8 cellular contexts compared by ENCODE assay signal in the genomic region with DNA sequence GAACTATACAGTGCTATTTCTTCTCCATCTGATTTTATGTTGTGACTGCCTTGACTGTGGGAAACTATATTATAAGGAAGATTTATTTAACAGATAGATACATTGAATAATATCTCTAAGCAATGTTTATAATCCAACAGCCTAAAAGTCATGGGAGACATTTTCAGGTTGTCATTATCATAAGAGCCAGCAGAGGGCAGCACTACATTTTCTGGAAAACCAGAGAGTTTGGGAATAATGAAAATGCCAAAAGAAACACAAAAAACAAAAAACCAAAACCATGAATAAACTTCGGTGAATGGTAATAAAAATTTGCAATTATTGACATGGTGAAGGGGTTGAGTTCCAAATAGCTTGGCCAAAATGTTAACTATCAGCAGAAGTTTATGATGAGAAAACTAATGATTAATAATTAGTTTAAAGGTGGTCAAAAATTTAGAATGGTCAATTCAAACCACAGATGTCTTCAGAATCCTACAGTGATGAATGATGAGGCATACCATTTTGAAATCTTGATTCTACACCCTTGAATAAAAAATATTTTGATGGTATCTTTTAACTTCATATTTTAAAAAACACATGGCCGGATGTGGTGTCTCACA. TPM values are rescaled to one million over a fixed set of nuclear protein-coding genes. Genes with fewer than 3 reads are reported as not detected.
DNase-seq lines count a peak whose midpoint lies in the region; ATAC-seq and TF ChIP-seq lines count a peak whose summit lies in the region.

No MANE protein-coding gene starts in this region.

- no peak overlapping the region for H3K4me3 ChIP-seq in body of pancreas

- peaks cover 4 to 7% of the 10 kb centered on the region in 2 donors for H3K36me3 ChIP-seq in body of pancreas (replicated peaks in 1 of 2; ENCODE audit: insufficient read depth in 1 of 2, low read depth in 2 of 2)

- TF ChIP-seq POLR2A in body of pancreas (IDR thresholded peaks at IDR 0.05) = no peak

- ATAC-seq in body of pancreas = no peak
- no peak for ATAC-seq in HG03342 (IDR thresholded peaks at IDR 0.05; ENCODE audit: unreplicated experiment)

- intact Hi-C loops in body of pancreas (cut with DNase I) = no loop called here

- peak in 6 of 7 experiments; percentile 63 to 77 (median 67) for TF ChIP-seq CTCF in body of pancreas (IDR thresholded peaks at IDR 0.05)

- no peak overlapping the region for H3K27ac ChIP-seq in body of pancreas

- DNase-seq in ACHN (peak; percentile 61), Daoy (ENCODE audit: low read depth) (peak; percentile 18), NCI-H345 treated with DMSO at 0.1 percent for 48 hours (lab: John Stamatoyannopoulos, UW; ENCODE audit: unreplicated experiment) (peak; percentile 32), body of pancreas (peak; percentile 19 to 49 (median 32)), kidney tubule cell (ENCODE audit: low spot score) (peak; percentile 41), ureter (ENCODE audit: low spot score) (peak; percentile 50), amniotic stem cell (lab: John Stamatoyannopoulos, UW) (no peak)

- no peaks in the 10 kb centered on the region for H3K27me3 ChIP-seq in body of pancreas

- H3K9me3 ChIP-seq in body of pancreas = no peaks in the 10 kb centered on the region

- 65 to 69% methylated on average over 2 of the region's 2 CpGs for WGBS in body of pancreas, 2 donors

- in situ Hi-C loops in ACHN (cut with HindIII; ENCODE audit: low pct_ligation_motif_present, low pct_unique_long_range_greater_than_20kb, low sequenced_read_pairs) = no loop called here

- H3K4me1 ChIP-seq in body of pancreas = peaks cover 18% of the 10 kb centered on the region

RNA-seq across cellular contexts. Expression of a gene that starts 4.7 kb away (rescaled TPM):
- 646 and 771 TPM in 2 replicates for total RNA-seq in Daoy (2014; rRNA removed; shearing (Covaris generic))
- total RNA-seq in body of pancreas (100 to 1,000 TPM; 174 to 397 TPM), ureter (559 TPM)

RNA-seq across cellular contexts. Expression of a gene that starts 5.1 kb away (rescaled TPM):
- total RNA-seq in Daoy (2014; rRNA removed; shearing (Covaris generic)) = 169 and 215 TPM in 2 replicates
- total RNA-seq in body of pancreas (10 to 100 TPM; 18.7 to 24.1 TPM), ureter (94.4 TPM)
